In the genomic region with DNA sequence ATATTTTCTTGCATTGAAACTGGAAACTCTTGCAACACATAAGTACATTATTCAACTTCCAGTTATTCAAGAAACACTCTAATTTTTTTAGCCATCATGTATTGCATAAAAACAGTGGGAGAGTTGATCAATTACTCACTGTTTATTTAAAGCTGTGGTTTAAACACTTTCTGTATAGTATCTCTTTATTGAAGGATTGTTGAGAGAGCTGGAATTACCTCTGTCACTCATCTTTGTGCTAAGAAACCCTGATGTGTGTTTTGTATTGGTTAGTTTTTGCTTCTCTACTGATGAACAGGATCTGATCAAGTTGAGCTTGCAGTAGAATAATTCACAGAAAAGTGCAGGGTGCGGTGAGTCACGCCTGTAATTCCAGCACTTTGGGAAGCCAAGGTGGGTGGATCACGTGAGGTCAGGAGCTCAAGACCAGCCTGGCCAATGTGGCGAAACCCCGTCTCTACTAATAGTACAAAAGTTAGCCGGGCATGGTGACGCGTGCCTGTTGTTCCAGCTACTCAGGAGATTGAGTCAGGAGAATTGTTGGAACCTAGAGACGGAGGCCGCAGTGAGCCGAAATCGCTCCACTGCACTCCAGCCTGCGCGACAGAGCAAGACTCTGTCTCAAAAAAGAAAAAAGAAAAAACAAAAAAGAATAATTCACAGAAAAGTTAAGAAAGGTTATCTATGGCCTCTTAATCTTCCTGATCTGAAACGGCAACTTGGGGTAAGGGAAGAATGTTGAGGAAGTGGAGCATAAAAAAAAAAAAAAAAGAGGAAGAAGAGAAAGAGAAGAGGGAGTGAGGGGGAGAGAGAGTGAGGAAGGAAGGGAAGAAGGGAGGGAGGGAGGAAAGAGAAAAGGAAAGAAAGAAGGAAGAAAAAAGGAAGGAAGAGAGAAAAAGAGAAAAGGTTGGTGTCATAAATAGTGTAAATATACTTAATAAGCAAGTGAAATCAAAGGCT, we compare ENCODE assay signal across 2 cellular contexts.
A peak's percentile ranks its signal among the peaks of the same experiment; 100 is the strongest.
TF ChIP-seq lines count a peak whose summit lies in the region.

No MANE protein-coding gene starts in this region.

TF ChIP-seq in HEK293, 187 proteins besides CTCF, POLR2A, EP300 and RAD21 (continues in another document):
- TF ChIP-seq EGR2 (tag by site-specific recombination; IDR thresholded peaks at IDR 0.05; ENCODE audit: low read depth) (0 out of 2 replicates have a peak, but pooled peaks have one; percentile 34), ZNF350 (tag by site-specific recombination; IDR thresholded peaks at IDR 0.05) (no peak), PRDM1 (tag by site-specific recombination; IDR thresholded peaks at IDR 0.05) (0 out of 2 replicates have a peak, but pooled peaks have one; percentile 26), KLF9 (tag by site-specific recombination; IDR thresholded peaks at IDR 0.05; ENCODE audit: low read depth) (no peak), ZNF302 (tag by site-specific recombination; IDR thresholded peaks at IDR 0.05; ENCODE audit: low read depth) (no peak), ATF2 (tag by site-specific recombination; IDR thresholded peaks at IDR 0.05; ENCODE audit: low read depth) (no peak), ZNF433 (tag by site-specific recombination; IDR thresholded peaks at IDR 0.05; ENCODE audit: low read depth) (no peak), ZNF366 (tag by site-specific recombination; conservative IDR thresholded peaks at IDR 0.05) (peak; percentile 45; the same call in 1 of the 2 replicates), ZBTB8A (tag by site-specific recombination; IDR thresholded peaks at IDR 0.05) (no peak), REPIN1 (tag by site-specific recombination; IDR thresholded peaks at IDR 0.05; ENCODE audit: low read depth) (no peak), ZNF132 (tag by site-specific recombination; IDR thresholded peaks at IDR 0.05; ENCODE audit: borderline replicate concordance) (no peak), ZNF274 (IDR thresholded peaks at IDR 0.05; ENCODE audit: low read length) (no peak), ZNF274 (tag by site-specific recombination; IDR thresholded peaks at IDR 0.05; ENCODE audit: borderline replicate concordance) (no peak), ZNF629 (tag by site-specific recombination; IDR thresholded peaks at IDR 0.05) (no peak), ZNF239 (tag by site-specific recombination; IDR thresholded peaks at IDR 0.05) (no peak), ZNF16 (tag by site-specific recombination; IDR thresholded peaks at IDR 0.05; ENCODE audit: low read depth) (no peak), ZNF623 (tag by site-specific recombination; IDR thresholded peaks at IDR 0.05) (no peak), ZFHX2 (tag by site-specific recombination; conservative IDR thresholded peaks at IDR 0.05) (peak; percentile 34; the same call in 1 of the 2 replicates), ZNF473 (tag by site-specific recombination; IDR thresholded peaks at IDR 0.05) (no peak), ZNF521 (tag by site-specific recombination; IDR thresholded peaks at IDR 0.05) (no peak), ZNF148 (tag by site-specific recombination; IDR thresholded peaks at IDR 0.05; ENCODE audit: borderline replicate concordance) (no peak)
- TF ChIP-seq, protein P1, sequence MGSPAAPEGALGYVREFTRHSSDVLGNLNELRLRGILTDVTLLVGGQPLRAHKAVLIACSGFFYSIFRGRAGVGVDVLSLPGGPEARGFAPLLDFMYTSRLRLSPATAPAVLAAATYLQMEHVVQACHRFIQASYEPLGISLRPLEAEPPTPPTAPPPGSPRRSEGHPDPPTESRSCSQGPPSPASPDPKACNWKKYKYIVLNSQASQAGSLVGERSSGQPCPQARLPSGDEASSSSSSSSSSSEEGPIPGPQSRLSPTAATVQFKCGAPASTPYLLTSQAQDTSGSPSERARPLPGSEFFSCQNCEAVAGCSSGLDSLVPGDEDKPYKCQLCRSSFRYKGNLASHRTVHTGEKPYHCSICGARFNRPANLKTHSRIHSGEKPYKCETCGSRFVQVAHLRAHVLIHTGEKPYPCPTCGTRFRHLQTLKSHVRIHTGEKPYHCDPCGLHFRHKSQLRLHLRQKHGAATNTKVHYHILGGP (tag by site-specific recombination; IDR thresholded peaks at IDR 0.05), result no peak
- TF ChIP-seq, protein P2, sequence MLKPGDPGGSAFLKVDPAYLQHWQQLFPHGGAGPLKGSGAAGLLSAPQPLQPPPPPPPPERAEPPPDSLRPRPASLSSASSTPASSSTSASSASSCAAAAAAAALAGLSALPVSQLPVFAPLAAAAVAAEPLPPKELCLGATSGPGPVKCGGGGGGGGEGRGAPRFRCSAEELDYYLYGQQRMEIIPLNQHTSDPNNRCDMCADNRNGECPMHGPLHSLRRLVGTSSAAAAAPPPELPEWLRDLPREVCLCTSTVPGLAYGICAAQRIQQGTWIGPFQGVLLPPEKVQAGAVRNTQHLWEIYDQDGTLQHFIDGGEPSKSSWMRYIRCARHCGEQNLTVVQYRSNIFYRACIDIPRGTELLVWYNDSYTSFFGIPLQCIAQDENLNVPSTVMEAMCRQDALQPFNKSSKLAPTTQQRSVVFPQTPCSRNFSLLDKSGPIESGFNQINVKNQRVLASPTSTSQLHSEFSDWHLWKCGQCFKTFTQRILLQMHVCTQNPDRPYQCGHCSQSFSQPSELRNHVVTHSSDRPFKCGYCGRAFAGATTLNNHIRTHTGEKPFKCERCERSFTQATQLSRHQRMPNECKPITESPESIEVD (tag by site-specific recombination; IDR thresholded peaks at IDR 0.05), result peak; percentile 40

TF ChIP-seq in H1, 55 proteins besides CTCF, POLR2A, EP300 and RAD21 (continued from another document):
- TF ChIP-seq TAF1 (IDR thresholded peaks at IDR 0.05; ENCODE audit: low read depth, low read length) (no peak), USF2 (IDR thresholded peaks at IDR 0.05; ENCODE audit: low read length) (no peak), BRCA1 (IDR thresholded peaks at IDR 0.05; ENCODE audit: low read depth, low read length) (no peak), PHF8 (conservative IDR thresholded peaks at IDR 0.05; ENCODE audit: low read depth, low read length) (no peak), TCF12 (IDR thresholded peaks at IDR 0.05; ENCODE audit: low read depth, low read length) (no peak), SUZ12 (IDR thresholded peaks at IDR 0.05; ENCODE audit: low read length) (no peak), POLR2AphosphoS5 (IDR thresholded peaks at IDR 0.05; ENCODE audit: low read depth, low read length) (no peak), JUN (IDR thresholded peaks at IDR 0.05; ENCODE audit: low read depth, low read length) (no peak), TAF7 (optimal IDR thresholded peaks at IDR 0.05; ENCODE audit: borderline replicate concordance, low read depth, low read length) (no peak), E2F6 (IDR thresholded peaks at IDR 0.05) (no peak), HDAC6 (IDR thresholded peaks at IDR 0.05; ENCODE audit: low read depth, low read length) (no peak), SRF (IDR thresholded peaks at IDR 0.05; ENCODE audit: low read depth, low read length) (no peak), TEAD4 (IDR thresholded peaks at IDR 0.05; ENCODE audit: low read depth, low read length) (no peak), ZNF274 (IDR thresholded peaks at IDR 0.05; ENCODE audit: borderline replicate concordance, extremely low read depth, low read length) (no peak), CHD2 (IDR thresholded peaks at IDR 0.05; ENCODE audit: low read length) (no peak)
